In the genomic region with DNA sequence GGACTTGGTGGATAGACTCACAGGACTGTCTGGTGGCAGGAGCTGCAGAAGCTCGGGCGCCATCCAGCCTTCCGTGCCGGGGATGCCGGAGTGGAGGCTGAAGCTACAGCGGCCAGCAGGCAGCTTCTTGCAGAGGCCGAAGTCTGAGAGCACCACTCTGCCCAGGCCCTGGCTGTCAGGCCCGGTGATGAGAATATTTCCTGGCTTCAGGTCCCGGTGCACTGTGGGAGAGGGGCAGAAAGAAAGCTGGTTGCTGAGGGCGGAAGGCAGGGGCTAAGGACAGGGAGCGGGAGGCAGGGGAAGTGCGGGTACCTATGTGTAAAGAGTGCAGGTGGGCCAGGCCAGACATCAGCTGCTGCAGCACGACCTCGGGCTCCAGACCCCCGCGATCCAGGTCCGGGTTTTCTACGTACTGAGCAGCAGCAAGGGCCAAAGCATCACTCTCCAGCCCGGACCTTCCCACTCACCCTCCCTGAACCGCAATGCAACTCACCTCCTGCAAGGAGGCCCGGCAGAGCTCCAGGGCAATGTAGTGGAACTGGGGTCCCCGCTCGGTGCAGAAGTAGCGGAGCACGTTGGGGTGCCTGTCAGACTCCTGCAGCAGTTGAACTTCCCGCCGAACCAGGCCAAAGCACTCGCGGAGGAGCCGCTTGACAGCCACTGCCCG, we compare ENCODE assay signal across 11 cellular contexts. TPM values are rescaled to one million over a fixed set of nuclear protein-coding genes. Genes with fewer than 3 reads are reported as not detected.
DNase-seq lines count a peak whose midpoint lies in the region; ATAC-seq, FAIRE-seq and TF ChIP-seq lines count a peak whose summit lies in the region.
"Had no signal": no experiment of that assay in that cellular context is flagged by ENCODE, and none has a peak within 500 bp of the region (broad histone marks: within the 10 kb centered on the region; RNA-seq: fewer than 3 reads in every experiment).

No MANE protein-coding gene starts in this region.

- no peaks in the 10 kb centered on the region for H3K27me3 ChIP-seq in neural progenitor cell

- H3K36me3 ChIP-seq in neural progenitor cell = no peaks in the 10 kb centered on the region

- no peak for TF ChIP-seq CTCF in neural progenitor cell (IDR thresholded peaks at IDR 0.05)

- peak overlapping the region; percentile 41 for H3K4me3 ChIP-seq in neural progenitor cell

- H4K20me1 ChIP-seq in neural progenitor cell (ENCODE audit: low read depth) = peaks cover 3% of the 10 kb centered on the region

- H3K4me3 Mint-ChIP-seq in neural progenitor cell = peak overlapping the region; percentile 80

- no peaks in the 10 kb centered on the region for H3K9me3 ChIP-seq in neural progenitor cell (ENCODE audit: low read depth)

- FAIRE-seq in G401.6 (lab: Jason Lieb, UNC) = peak; percentile 84

- ATAC-seq in GM19467 (IDR thresholded peaks at IDR 0.05; ENCODE audit: unreplicated experiment) = no peak

- peak overlapping the region; percentile 86 for H2AFZ ChIP-seq in neural progenitor cell (replicated peaks)

- H3K4me2 ChIP-seq in neural progenitor cell = peak overlapping the region; percentile 76

- DNase-seq in SK-N-DZ (ENCODE audit: low spot score) (peak; percentile 80), glomerular visceral epithelial cell (ENCODE audit: extremely low spot score) (peak; percentile 65), neural progenitor cell (ENCODE audit: low spot score) (peak; percentile 83), COR-L47 (lab: John Stamatoyannopoulos, UW) (no peak), HCEC 1CT (no peak)
- no peak for DNase-seq in activated naive CD4-positive, alpha-beta T cell treated with Interleukin-2 at 50 U/mL for 16 hours
- DNase-seq: NCI-H524 had no signal

- no peaks in the 10 kb centered on the region for H3K79me2 ChIP-seq in neural progenitor cell (ENCODE audit: low read depth)

- no peaks in the 10 kb centered on the region for H3K4me1 ChIP-seq in neural progenitor cell

- H3K27ac ChIP-seq in neural progenitor cell = peak overlapping the region; percentile 26

- H3F3A ChIP-seq in neural progenitor cell (ENCODE audit: low read depth) = peaks cover 48% of the 10 kb centered on the region

- peaks cover 4% of the 10 kb centered on the region for H3K36me3 Mint-ChIP-seq in neural progenitor cell

- no peaks in the 10 kb centered on the region for H3K9me3 Mint-ChIP-seq in neural progenitor cell
- H3K9me3 Mint-ChIP-seq: activated T-helper 2 cell treated with anti-CD3 and anti-CD28 coated beads, Interferon-gamma antibody, Interleukin-2, Interleukin-4, amounts not matched to agents 10 μg/mL and 5 μg/mL and 100 μg/mL, durations not matched to agents 14 hours and 24 hours and 36 hours had no signal

- peaks cover 14% of the 10 kb centered on the region for H3K4me1 Mint-ChIP-seq in neural progenitor cell

- H3K27ac Mint-ChIP-seq in neural progenitor cell = peak overlapping the region; percentile 86
- H3K27ac Mint-ChIP-seq: activated T-helper 2 cell treated with anti-CD3 and anti-CD28 coated beads, Interferon-gamma antibody, Interleukin-2, Interleukin-4, amounts not matched to agents 10 μg/mL and 5 μg/mL and 100 μg/mL, durations not matched to agents 14 hours and 24 hours and 36 hours had no signal

- H3K9ac ChIP-seq in neural progenitor cell = no peak overlapping the region

- H3K27me3 Mint-ChIP-seq in neural progenitor cell (ENCODE audit: insufficient read depth, low read depth) = no peaks in the 10 kb centered on the region

RNA-seq across cellular contexts. Expression of a gene that starts 16.2 kb away (rescaled TPM):
- polyA plus RNA-seq in SK-N-DZ (2014; cell fraction: cytosol; rRNA removed) = 107 and 112 TPM in 2 replicates
- polyA plus RNA-seq in SK-N-DZ (2014; cell fraction: nucleus; rRNA removed) = 61.1 and 103 TPM in 2 replicates
- 93.5 and 105 TPM in 2 replicates for total RNA-seq in neural progenitor cell (ENCODE audit: low replicate concordance)

RNA-seq across cellular contexts. Expression of a gene that starts 18.2 kb away (rescaled TPM):
- 0.17 and 1.7 TPM in 2 replicates for polyA plus RNA-seq in SK-N-DZ (2014; cell fraction: cytosol; rRNA removed)
- polyA plus RNA-seq in SK-N-DZ (2014; cell fraction: nucleus; rRNA removed) = 1.3 and 2.0 TPM in 2 replicates
- 1.8 and 3.8 TPM in 2 replicates for total RNA-seq in neural progenitor cell (ENCODE audit: low replicate concordance)
- total RNA-seq: activated T-helper 2 cell treated with anti-CD3 and anti-CD28 coated beads, Interferon-gamma antibody, Interleukin-2, Interleukin-4, amounts not matched to agents 10 μg/mL and 5 μg/mL and 100 μg/mL, durations not matched to agents 14 hours and 24 hours and 36 hours; subcutaneous adipose tissue had no signal

RNA-seq across cellular contexts. Expression of a gene that starts 53.6 kb away (rescaled TPM):
- polyA plus RNA-seq in SK-N-DZ (2014; cell fraction: cytosol; rRNA removed) = 70.4 and 72.8 TPM in 2 replicates
- 54.3 and 66.1 TPM in 2 replicates for polyA plus RNA-seq in SK-N-DZ (2014; cell fraction: nucleus; rRNA removed)
- 35.7 and 40.3 TPM in 2 replicates for total RNA-seq in neural progenitor cell (ENCODE audit: low replicate concordance)

RNA-seq across cellular contexts. Expression of a gene that starts 53.7 kb away (rescaled TPM):
- 21.1 and 21.7 TPM in 2 replicates for polyA plus RNA-seq in SK-N-DZ (2014; cell fraction: cytosol; rRNA removed)
- polyA plus RNA-seq in SK-N-DZ (2014; cell fraction: nucleus; rRNA removed) = 10.9 and 24.9 TPM in 2 replicates
- 11.4 and 23.3 TPM in 2 replicates for total RNA-seq in neural progenitor cell (ENCODE audit: low replicate concordance)

RNA-seq across cellular contexts. Expression of a gene that starts 60.0 kb away (rescaled TPM):
- polyA plus RNA-seq in SK-N-DZ (2014; cell fraction: cytosol; rRNA removed) = not detected in 2 replicates
- polyA plus RNA-seq in SK-N-DZ (2014; cell fraction: nucleus; rRNA removed) = not detected in 2 replicates
- 0.13 and 0.46 TPM in 2 replicates for total RNA-seq in neural progenitor cell (ENCODE audit: low replicate concordance)
- total RNA-seq: activated T-helper 2 cell treated with anti-CD3 and anti-CD28 coated beads, Interferon-gamma antibody, Interleukin-2, Interleukin-4, amounts not matched to agents 10 μg/mL and 5 μg/mL and 100 μg/mL, durations not matched to agents 14 hours and 24 hours and 36 hours; subcutaneous adipose tissue had no signal

Comparison
In these comparisons a context has a peak if more than half of its experiments do, and no peak if none do; other contexts are left out.
1. DNase-seq: peak in SK-N-DZ (single experiment), glomerular visceral epithelial cell (single experiment) and neural progenitor cell (single experiment); none in COR-L47 (single experiment), activated naive CD4-positive, alpha-beta T cell treated with Interleukin-2 at 50 U/mL for 16 hours (single experiment) and HCEC 1CT (single experiment).